ENCODE assay signal across 23 cellular contexts in genomic region chr7:122833888-122834570, GRCh38. TPM values are rescaled to one million over a fixed set of nuclear protein-coding genes. Genes with fewer than 3 reads are reported as not detected.
DNase-seq lines count a peak whose midpoint lies in the region; ATAC-seq, FAIRE-seq and TF ChIP-seq lines count a peak whose summit lies in the region.
"Had no signal": no experiment of that assay in that cellular context is flagged by ENCODE, and none has a peak within 500 bp of the region (broad histone marks: within the 10 kb centered on the region; RNA-seq: fewer than 3 reads in every experiment).

No MANE protein-coding gene starts in this region.

- H4K91ac ChIP-seq in H9 (ENCODE audit: insufficient read length, low read depth, low read length), result no peak overlapping the region

- no peak overlapping the region for H2BK12ac ChIP-seq in H9 (ENCODE audit: insufficient read length, low read depth, low read length)

- H2AK5ac ChIP-seq in H9 (ENCODE audit: insufficient read length, low read length), result no peak overlapping the region

- no peaks in the 10 kb centered on the region for H3K79me1 ChIP-seq in H9 (ENCODE audit: insufficient read depth, low read depth, low read length, poor library complexity, severe bottlenecking)

- no peak for DNase-seq in A549 (ENCODE audit: low read depth in 1 of 2, low spot score in 1 of 2)
- DNase-seq in H9, result no peak
- no peak for DNase-seq in mucosa of descending colon
- DNase-seq in activated effector memory CD4-positive, alpha-beta T cell treated with Interleukin-2 at 50 U/mL for 16 hours, result no peak
- no peak for DNase-seq in cerebellar nuclear complex (lab: John Stamatoyannopoulos, UW)
- DNase-seq: activated CD4-positive, alpha-beta T cell treated with anti-CD3 and anti-CD28 coated beads, Interleukin-2, amount 10 ng/mL, durations not matched to agents 24 days and 14 days; activated naive CD8-positive, alpha-beta T cell treated with anti-CD3 and anti-CD28 coated beads for 36 hours; body of pancreas; CD4-positive, CD25-positive, alpha-beta regulatory T cell; effector memory CD8-positive, alpha-beta T cell; Karpas-422; left ventricle myocardium superior; NCI-H1048; NCI-H524; stimulated activated CD4-positive, alpha-beta T cell treated with anti-CD3 and anti-CD28 coated beads, Interleukin-15, amount 100 ng/mL, for 24 hours had no signal

- no peaks in the 10 kb centered on the region for H3K23me2 ChIP-seq in H9 (ENCODE audit: insufficient read length, low read depth, low read length, poor library complexity, severe bottlenecking)

- no peak overlapping the region for H3K23ac ChIP-seq in H9 (ENCODE audit: insufficient read length, low read depth, low read length)

- CTCF ChIA-PET in A549 (lab: Yijun Ruan, JAX), result no interaction called here

- no peak for TF ChIP-seq RAD21 in A549 (conservative IDR thresholded peaks at IDR 0.05 in 1 of 2, IDR thresholded peaks at IDR 0.05 in 1 of 2)

- H3K18ac ChIP-seq in H9 (ENCODE audit: insufficient read length, low read depth, low read length), result peak overlapping the region; percentile 39

- H2BK120ac ChIP-seq in H9 (ENCODE audit: low read depth, low read length, poor library complexity, severe bottlenecking), result no peak overlapping the region

- no peaks in the 10 kb centered on the region for H3K27me3 ChIP-seq in H9 (ENCODE audit: insufficient read depth, low read length)
- H3K27me3 ChIP-seq: body of pancreas had no signal

- TF ChIP-seq CTCF in A549 (IDR thresholded peaks at IDR 0.05) (no peak), H9 (conservative IDR thresholded peaks at IDR 0.05) (no peak), VCaP (conservative IDR thresholded peaks at IDR 0.05) (no peak), mucosa of descending colon (IDR thresholded peaks at IDR 0.05) (no peak)

- intact Hi-C loops in mucosa of descending colon (cut with DNase I, micrococcal nuclease), result no loop called here

- no peaks in the 10 kb centered on the region for H3K27me3 Mint-ChIP-seq in H9 (ENCODE audit: low read depth)
- H3K27me3 Mint-ChIP-seq: activated CD4-positive, alpha-beta T cell treated with anti-CD3 and anti-CD28 coated beads, Interleukin-2, amount 10 ng/mL, durations not matched to agents 24 days and 14 days; activated naive CD8-positive, alpha-beta T cell treated with anti-CD3 and anti-CD28 coated beads for 36 hours; activated T-helper 17 cell treated with anti-CD3 and anti-CD28 coated beads, Interleukin-2, amount 50 U/mL, for 72 hours; CD4-positive, CD25-positive, alpha-beta regulatory T cell; effector memory CD8-positive, alpha-beta T cell had no signal

- no peak overlapping the region; the same call in 1 of the 2 replicates for H3K4ac ChIP-seq in H9 (ENCODE audit: low read depth, low read length)

- no peak overlapping the region for H4K5ac ChIP-seq in H9 (ENCODE audit: insufficient read length, low read depth, low read length)

- 1% methylated on average over 10 of the region's 10 CpGs for WGBS in A549 (ENCODE audit: missing lambda C conversion rate)
- no CpG with 5 or more reads among the region's 10 CpGs for WGBS in H9 (ENCODE audit: extremely low coverage, insufficient read length, low lambda C conversion rate)

- peaks cover 7 to 10% (median 7%) of the 10 kb centered on the region in 3 experiments; a peak in 4 of 7 replicates for H3K36me3 Mint-ChIP-seq in H9 (ENCODE audit: insufficient read depth in 1 of 3, low read depth in 3 of 3)
- H3K36me3 Mint-ChIP-seq: CD4-positive, CD25-positive, alpha-beta regulatory T cell had no signal

- H2BK20ac ChIP-seq in H9 (ENCODE audit: low read depth, low read length, poor library complexity, severe bottlenecking), result no peak overlapping the region

- peaks cover 10 to 11% of the 10 kb centered on the region in 2 experiments for H3K9me3 Mint-ChIP-seq in H9
- H3K9me3 Mint-ChIP-seq: activated CD4-positive, alpha-beta T cell treated with anti-CD3 and anti-CD28 coated beads, Interleukin-2, amount 10 ng/mL, durations not matched to agents 24 days and 14 days had no signal

- TF ChIP-seq POLR2A in A549 (IDR thresholded peaks at IDR 0.05; ENCODE audit: low read length), result no peak

- no peaks in the 10 kb centered on the region for H4K20me1 ChIP-seq in H9 (ENCODE audit: control insufficient read depth, insufficient read depth, insufficient read length)

- H3K4me3 ChIP-seq in A549, result peak overlapping the region; percentile 19; the same call in 1 of the 3 replicates
- H3K4me3 ChIP-seq in mucosa of descending colon, result no peak overlapping the region
- H3K4me3 ChIP-seq: body of pancreas, GM12878 had no signal

- H3K4me1 ChIP-seq in A549 (no peaks in the 10 kb centered on the region), H9 (ENCODE audit: insufficient read depth, low read length) (no peaks in the 10 kb centered on the region), mucosa of descending colon (ENCODE audit: low read depth) (no peaks in the 10 kb centered on the region)
- H3K4me1 ChIP-seq: body of pancreas had no signal

- H4K8ac ChIP-seq in H9 (replicated peaks; ENCODE audit: insufficient read length, low read depth, low read length), result peak overlapping the region; percentile 69

- H3K56ac ChIP-seq in H9 (ENCODE audit: insufficient read length, low read depth, low read length), result no peak overlapping the region

- no peak overlapping the region for H2AFZ ChIP-seq in H9 (ENCODE audit: low read length)

- POLR2A ChIA-PET in A549 (lab: Yijun Ruan, JAX), result no interaction called here

- peaks cover 14 to 16% of the 10 kb centered on the region in 2 experiments for H3K4me1 Mint-ChIP-seq in H9
- H3K4me1 Mint-ChIP-seq: activated CD4-positive, alpha-beta T cell treated with anti-CD3 and anti-CD28 coated beads, Interleukin-2, amount 10 ng/mL, durations not matched to agents 24 days and 14 days; activated naive CD8-positive, alpha-beta T cell treated with anti-CD3 and anti-CD28 coated beads for 36 hours; activated T-helper 17 cell treated with anti-CD3 and anti-CD28 coated beads, Interleukin-2, amount 50 U/mL, for 72 hours; CD4-positive, CD25-positive, alpha-beta regulatory T cell had no signal

- H3K27ac Mint-ChIP-seq in H9, result peak overlapping the region; percentile 53 to 94 (median 93)
- H3K27ac Mint-ChIP-seq: activated CD4-positive, alpha-beta T cell treated with anti-CD3 and anti-CD28 coated beads, Interleukin-2, amount 10 ng/mL, durations not matched to agents 24 days and 14 days; activated naive CD8-positive, alpha-beta T cell treated with anti-CD3 and anti-CD28 coated beads for 36 hours; activated T-helper 17 cell treated with anti-CD3 and anti-CD28 coated beads, Interleukin-2, amount 50 U/mL, for 72 hours; CD4-positive, CD25-positive, alpha-beta regulatory T cell; effector memory CD8-positive, alpha-beta T cell had no signal

- no peak overlapping the region for H3T11ph ChIP-seq in H9 (ENCODE audit: low read length)

- TF ChIP-seq EP300 in A549 (IDR thresholded peaks at IDR 0.05), result no peak

- ATAC-seq in A549 (no peak), mucosa of descending colon (peak; percentile 41), HG03460 (IDR thresholded peaks at IDR 0.05; ENCODE audit: unreplicated experiment) (no peak), HG03378 (IDR thresholded peaks at IDR 0.05; ENCODE audit: unreplicated experiment) (no peak)
- ATAC-seq: activated T-helper 17 cell treated with anti-CD3 and anti-CD28 coated beads, Interleukin-2, amount 50 U/mL, for 72 hours; body of pancreas; effector memory CD8-positive, alpha-beta T cell; GM12878; left ventricle myocardium superior; right cardiac atrium had no signal

- no peak for FAIRE-seq in A549 (lab: Jason Lieb, UNC)
- FAIRE-seq: GM12878, GM19239, TTC549 had no signal

- H3K27ac ChIP-seq in A549 (no peak overlapping the region), H9 (ENCODE audit: insufficient read length, low read depth, low read length) (no peak overlapping the region), VCaP (peak overlapping the region; percentile 77)
- H3K27ac ChIP-seq: body of pancreas had no signal

- no peaks in the 10 kb centered on the region for H3K79me2 ChIP-seq in H9 (ENCODE audit: insufficient read depth, low read length)

- no peaks in the 10 kb centered on the region for H3K9me3 ChIP-seq in A549
- H3K9me3 ChIP-seq in H9 (ENCODE audit: control insufficient read depth, low read depth, low read length), result no peaks in the 10 kb centered on the region
- no peaks in the 10 kb centered on the region for H3K9me3 ChIP-seq in mucosa of descending colon
- H3K9me3 ChIP-seq: body of pancreas had no signal

- H3K4me3 Mint-ChIP-seq in H9, result peak overlapping the region; percentile 63 to 68
- H3K4me3 Mint-ChIP-seq: activated CD4-positive, alpha-beta T cell treated with anti-CD3 and anti-CD28 coated beads, Interleukin-2, amount 10 ng/mL, durations not matched to agents 24 days and 14 days; activated naive CD8-positive, alpha-beta T cell treated with anti-CD3 and anti-CD28 coated beads for 36 hours; activated T-helper 17 cell treated with anti-CD3 and anti-CD28 coated beads, Interleukin-2, amount 50 U/mL, for 72 hours; CD4-positive, CD25-positive, alpha-beta regulatory T cell; effector memory CD8-positive, alpha-beta T cell had no signal

- no peak overlapping the region for H3K9ac ChIP-seq in H9 (ENCODE audit: extremely low read depth, insufficient read length, low read length)

- peak overlapping the region; percentile 56 for H3K4me2 ChIP-seq in A549
- H3K4me2 ChIP-seq in H9 (ENCODE audit: insufficient read depth, insufficient read length, low read length), result peak overlapping the region; percentile 24

- no peak overlapping the region for H2BK5ac ChIP-seq in H9 (ENCODE audit: insufficient read length, low read length)

- H3K14ac ChIP-seq in H9 (ENCODE audit: insufficient read depth, low read length), result peak overlapping the region; percentile 76; the same call in 1 of the 2 replicates

- no peaks in the 10 kb centered on the region for H3K36me3 ChIP-seq in mucosa of descending colon (ENCODE audit: low read depth)

- H2BK15ac ChIP-seq in H9 (ENCODE audit: low read depth, low read length), result no peak overlapping the region

TF ChIP-seq in A549, 52 proteins besides CTCF, POLR2A, EP300 and RAD21 (continues in another document):
- no peak for TF ChIP-seq PHF8 (IDR thresholded peaks at IDR 0.05; ENCODE audit: borderline replicate concordance, low read depth)
- TF ChIP-seq MAX (IDR thresholded peaks at IDR 0.05), result no peak
- no peak for TF ChIP-seq HEYL (CRISPR knock-in tag; IDR thresholded peaks at IDR 0.05)
- TF ChIP-seq SMC3 (IDR thresholded peaks at IDR 0.05), result no peak

RNA-seq across cellular contexts. Expression of gene CADPS2, which starts 52.2 kb away (rescaled TPM):
- polyA plus RNA-seq in A549 (2011; rRNA removed) (0.10 and 0.13 TPM in 2 replicates), A549 (2017; fragmentation: RNase III; extraction: RNeasy Plus Mini Kit Qiagen cat#74134 plus additional on column Dnase treatment) (0.04 to 0.07 TPM (median 0.05 TPM) in 3 replicates)
- 0.01 TPM in 2 replicates for polyA plus RNA-seq in A549 (2012; cell fraction: cytosol; rRNA removed)
- polyA plus RNA-seq in A549 (2012; cell fraction: nucleus; rRNA removed), result 0.01 TPM in 1 of 2 replicates, not detected in the other
- polyA minus RNA-seq in A549 (2011; rRNA and poly(A)+ RNA removed), result 0.08 and 0.10 TPM in 2 replicates
- total RNA-seq in H9 (2021) (7.1 and 8.1 TPM in 2 replicates), mucosa of descending colon (10 to 100 TPM; 11.3 to 12.7 (median 11.7) TPM)
- total RNA-seq: activated CD4-positive, alpha-beta T cell treated with anti-CD3 and anti-CD28 coated beads, Interleukin-2, amount 10 ng/mL, durations not matched to agents 24 days and 14 days; activated naive CD8-positive, alpha-beta T cell treated with anti-CD3 and anti-CD28 coated beads for 36 hours; activated T-helper 17 cell treated with anti-CD3 and anti-CD28 coated beads, Interleukin-2, amount 50 U/mL, for 72 hours; CD4-positive, CD25-positive, alpha-beta regulatory T cell had no signal
